ENCODE assay signal across 1 cellular context in genomic region chr4:108168672-108169562, GRCh38.
TF ChIP-seq lines count a peak whose summit lies in the region.

LEF1 (minus strand) TSS chr4:108168932; CDS start chr4:108167767, 1,165 bp downstream.

TF ChIP-seq in HEK293, 187 proteins besides CTCF, POLR2A, EP300 and RAD21 (continued from another document):
- TF ChIP-seq ZNF639 (tag by site-specific recombination; IDR thresholded peaks at IDR 0.05) (no peak), KLF16 (tag by site-specific recombination; IDR thresholded peaks at IDR 0.05) (peak; percentile 20)
